Comparison of ENCODE assay signal across 17 cellular contexts in genomic region chr6:17588011-17588410, GRCh38. TPM values are rescaled to one million over a fixed set of nuclear protein-coding genes. Genes with fewer than 3 reads are reported as not detected.
A peak's percentile ranks its signal among the peaks of the same experiment; 100 is the strongest.
DNase-seq lines count a peak whose midpoint lies in the region; ATAC-seq and TF ChIP-seq lines count a peak whose summit lies in the region.
"Had no signal": no experiment of that assay in that cellular context is flagged by ENCODE, and none has a peak within 500 bp of the region (broad histone marks: within the 10 kb centered on the region; RNA-seq: fewer than 3 reads in every experiment).

No MANE protein-coding gene starts in this region.

- POLR2A ChIA-PET in activated CD4-positive, alpha-beta T cell treated with anti-CD3 and anti-CD28 coated beads, Interleukin-2, amount 10 ng/mL, durations not matched to agents 7 days and 5 days (lab: Charles Lee): no interaction called here

- ATAC-seq in left colon: peak; percentile 76
- ATAC-seq: A549, GM23338 had no signal

- peak overlapping the region; percentile 10 for H3K27ac ChIP-seq in neutrophil
- H3K27ac ChIP-seq: 22Rv1, A549, C4-2B had no signal

- no peak for TF ChIP-seq CTCF in neutrophil (IDR thresholded peaks at IDR 0.05)

- no peak overlapping the region for H3K4me3 Mint-ChIP-seq in activated CD4-positive, alpha-beta T cell treated with anti-CD3 and anti-CD28 coated beads, Interleukin-2, amount 10 ng/mL, durations not matched to agents 24 days and 14 days
- H3K4me3 Mint-ChIP-seq in activated CD4-positive, alpha-beta T cell treated with anti-CD3 and anti-CD28 coated beads, Interleukin-2, amount 10 ng/mL, durations not matched to agents 7 days and 5 days: no peak overlapping the region
- H3K4me3 Mint-ChIP-seq: CD4-positive, alpha-beta T cell; GM23338 had no signal

- intact Hi-C loops in activated CD4-positive, alpha-beta T cell treated with anti-CD3 and anti-CD28 coated beads, Interleukin-2, amount 10 ng/mL, durations not matched to agents 24 days and 14 days (cut with micrococcal nuclease): loop anchor here (10.0 kb wide), 1 partner anchor 193 kb away; the partner anchor contains the start of gene CAP2
- intact Hi-C loops in left colon (cut with DNase I, micrococcal nuclease): loop anchor here in 1 of 2 donors (10.0 kb wide), 1 partner anchor 123 kb away; no protein-coding TSS in a partner anchor

- DNase-seq in activated CD4-positive, alpha-beta T cell treated with anti-CD3 and anti-CD28 coated beads, Interleukin-2, amount 10 ng/mL, durations not matched to agents 24 days and 14 days: peak; percentile 39
- no peak for DNase-seq in activated CD4-positive, alpha-beta T cell treated with anti-CD3 and anti-CD28 coated beads, Interleukin-2, amount 10 ng/mL, durations not matched to agents 7 days and 5 days
- DNase-seq in left colon: no peak
- no peak for DNase-seq in UCSD-AML1 (lab: John Stamatoyannopoulos, UW; ENCODE audit: unreplicated experiment)
- no peak for DNase-seq in DMS153 treated with DMSO at 0.1 percent for 48 hours (lab: John Stamatoyannopoulos, UW; ENCODE audit: unreplicated experiment)
- DNase-seq in activated effector memory CD4-positive, alpha-beta T cell treated with anti-CD3 and anti-CD28 coated beads, Interleukin-2, amount 50 U/mL, for 16 hours: no peak
- DNase-seq: AML-193; Caco-2; CD4-positive, alpha-beta T cell; DMS79; GDM1; HCEC 1CT had no signal

- H3K27me3 Mint-ChIP-seq in activated CD4-positive, alpha-beta T cell treated with anti-CD3 and anti-CD28 coated beads, Interleukin-2, amount 10 ng/mL, durations not matched to agents 24 days and 14 days: peaks cover 2% of the 10 kb centered on the region
- peaks cover 2% of the 10 kb centered on the region for H3K27me3 Mint-ChIP-seq in activated CD4-positive, alpha-beta T cell treated with anti-CD3 and anti-CD28 coated beads, Interleukin-2, amount 10 ng/mL, durations not matched to agents 7 days and 5 days
- H3K27me3 Mint-ChIP-seq: CD4-positive, alpha-beta T cell had no signal

- H3K27ac Mint-ChIP-seq in activated CD4-positive, alpha-beta T cell treated with anti-CD3 and anti-CD28 coated beads, Interleukin-2, amount 10 ng/mL, durations not matched to agents 24 days and 14 days: no peak overlapping the region
- no peak overlapping the region for H3K27ac Mint-ChIP-seq in activated CD4-positive, alpha-beta T cell treated with anti-CD3 and anti-CD28 coated beads, Interleukin-2, amount 10 ng/mL, durations not matched to agents 7 days and 5 days
- H3K27ac Mint-ChIP-seq: CD4-positive, alpha-beta T cell; GM23338 had no signal

- H3K9me3 ChIP-seq in neutrophil: no peaks in the 10 kb centered on the region
- H3K9me3 ChIP-seq: A549, Caco-2 had no signal

- CTCF ChIA-PET in activated CD4-positive, alpha-beta T cell treated with anti-CD3 and anti-CD28 coated beads, Interleukin-2, amount 10 ng/mL, durations not matched to agents 7 days and 5 days (lab: Charles Lee): interaction anchor here (1.0 to 3.6 kb wide), 2 partner anchors 13 to 216 kb away, joined by 3 to 12 read pairs; partner anchors contain the start of gene FAM8A1

- peaks cover 44 to 58% of the 10 kb centered on the region in 2 experiments for H3K4me1 ChIP-seq in neutrophil (ENCODE audit: control insufficient read depth in 1 of 2, insufficient read depth in 1 of 2, low read depth in 1 of 2, low read length in 1 of 2)
- H3K4me1 ChIP-seq: Caco-2 had no signal

- peaks cover 22% of the 10 kb centered on the region for H3K4me1 Mint-ChIP-seq in activated CD4-positive, alpha-beta T cell treated with anti-CD3 and anti-CD28 coated beads, Interleukin-2, amount 10 ng/mL, durations not matched to agents 24 days and 14 days
- peaks cover 37% of the 10 kb centered on the region for H3K4me1 Mint-ChIP-seq in activated CD4-positive, alpha-beta T cell treated with anti-CD3 and anti-CD28 coated beads, Interleukin-2, amount 10 ng/mL, durations not matched to agents 7 days and 5 days
- H3K4me1 Mint-ChIP-seq: GM23338 had no signal

- H3K9me3 Mint-ChIP-seq in activated CD4-positive, alpha-beta T cell treated with anti-CD3 and anti-CD28 coated beads, Interleukin-2, amount 10 ng/mL, durations not matched to agents 24 days and 14 days: no peaks in the 10 kb centered on the region
- no peaks in the 10 kb centered on the region for H3K9me3 Mint-ChIP-seq in activated CD4-positive, alpha-beta T cell treated with anti-CD3 and anti-CD28 coated beads, Interleukin-2, amount 10 ng/mL, durations not matched to agents 7 days and 5 days
- H3K9me3 Mint-ChIP-seq: CD4-positive, alpha-beta T cell; GM23338 had no signal

- no peak overlapping the region for H3K4me3 ChIP-seq in neutrophil (ENCODE audit: low read depth in 1 of 2, low read length in 1 of 2)
- H3K4me3 ChIP-seq: A549, GM23338 had no signal

- no peaks in the 10 kb centered on the region for H3K36me3 ChIP-seq in neutrophil

- H3K36me3 Mint-ChIP-seq in activated CD4-positive, alpha-beta T cell treated with anti-CD3 and anti-CD28 coated beads, Interleukin-2, amount 10 ng/mL, durations not matched to agents 24 days and 14 days (ENCODE audit: low read depth): no peaks in the 10 kb centered on the region
- no peaks in the 10 kb centered on the region for H3K36me3 Mint-ChIP-seq in activated CD4-positive, alpha-beta T cell treated with anti-CD3 and anti-CD28 coated beads, Interleukin-2, amount 10 ng/mL, durations not matched to agents 7 days and 5 days (ENCODE audit: low read depth)

- H3K27me3 ChIP-seq in neutrophil: no peaks in the 10 kb centered on the region

RNA-seq across cellular contexts. Expression of gene FAM8A1, which starts 12.1 kb away (rescaled TPM):
- 3.7 and 4.0 TPM in 2 replicates for total RNA-seq in activated CD4-positive, alpha-beta T cell treated with anti-CD3 and anti-CD28 coated beads, Interleukin-2, amount 10 ng/mL, durations not matched to agents 24 days and 14 days
- total RNA-seq in activated CD4-positive, alpha-beta T cell treated with anti-CD3 and anti-CD28 coated beads, Interleukin-2, amount 10 ng/mL, durations not matched to agents 7 days and 5 days: 10 to 100 TPM; 10.7 to 11.6 TPM
- 10 to 100 TPM; 39.2 to 44.9 TPM for total RNA-seq in left colon
